In genomic region chr2:46002947-46003346, GRCh38 we compare ENCODE assay signal across 15 cellular contexts.
"Had no signal": no experiment of that assay in that cellular context is flagged by ENCODE, and none has a peak within 500 bp of the region (broad histone marks: within the 10 kb centered on the region; RNA-seq: fewer than 3 reads in every experiment).

No MANE protein-coding gene starts in this region.

- H3K27me3 ChIP-seq: adrenal gland had no signal

- H3K27me3 Mint-ChIP-seq: dendritic cell treated with granulocyte-macrophage colony-stimulating factor and Interleukin-4, amounts not matched to agents 40 ng/mL and 50 ng/mL, for 4 days had no signal

- H3K9me3 Mint-ChIP-seq: activated naive CD4-positive, alpha-beta T cell treated with anti-CD3 and anti-CD28 coated beads, Interleukin-2, amount 50 U/mL, for 72 hours; dendritic cell treated with granulocyte-macrophage colony-stimulating factor and Interleukin-4, amounts not matched to agents 40 ng/mL and 50 ng/mL, for 4 days had no signal

- DNase-seq: activated CD4-positive, alpha-beta T cell treated with anti-CD3 and anti-CD28 coated beads, Interleukin-2, amount 50 U/mL, for 1 hour; activated CD4-positive, CD25-positive, alpha-beta regulatory T cell treated with anti-CD3 and anti-CD28 coated beads, Interleukin-2, amount 50 U/mL, for 72 hours; activated gamma-delta T cell treated with Interleukin-2 at 50 U/mL for 16 hours; adrenal gland; effector CD8-positive, alpha-beta T cell; left colon; midbrain; nephron progenitor cell; nucleus accumbens; posterior cingulate gyrus; T1000 had no signal

- ATAC-seq: activated naive CD4-positive, alpha-beta T cell treated with anti-CD3 and anti-CD28 coated beads, Interleukin-2, amount 50 U/mL, for 72 hours; esophagus mucosa; left colon had no signal

- H3K27ac ChIP-seq: thoracic aorta had no signal

- H3K9me3 ChIP-seq: adrenal gland, thoracic aorta had no signal

- H3K36me3 ChIP-seq: adrenal gland, thoracic aorta had no signal

- H3K4me3 ChIP-seq: adrenal gland, thoracic aorta had no signal

- H3K27ac Mint-ChIP-seq: dendritic cell treated with granulocyte-macrophage colony-stimulating factor and Interleukin-4, amounts not matched to agents 40 ng/mL and 50 ng/mL, for 4 days; nephron progenitor cell had no signal

- H3K4me3 Mint-ChIP-seq: dendritic cell treated with granulocyte-macrophage colony-stimulating factor and Interleukin-4, amounts not matched to agents 40 ng/mL and 50 ng/mL, for 4 days; nephron progenitor cell had no signal
